18 cellular contexts compared by ENCODE assay signal in genomic region chr3:170372190-170372879, GRCh38. TPM values are rescaled to one million over a fixed set of nuclear protein-coding genes. Genes with fewer than 3 reads are reported as not detected.
DNase-seq lines count a peak whose midpoint lies in the region; ATAC-seq and TF ChIP-seq lines count a peak whose summit lies in the region.
"Had no signal": no experiment of that assay in that cellular context is flagged by ENCODE, and none has a peak within 500 bp of the region (broad histone marks: within the 10 kb centered on the region; RNA-seq: fewer than 3 reads in every experiment).

No MANE protein-coding gene starts in this region.

- no peaks in the 10 kb centered on the region for H3K9me3 ChIP-seq in Karpas-422 (ENCODE audit: low read length)
- peaks cover 0 to 12% of the 10 kb centered on the region in 2 donors for H3K9me3 ChIP-seq in neuronal stem cell (replicated peaks in 1 of 2; ENCODE audit: control insufficient read depth in 2 of 2, insufficient read depth in 1 of 2, low read depth in 1 of 2, low read length in 2 of 2)
- H3K9me3 ChIP-seq: Peyer's patch had no signal

- H3K4me1 ChIP-seq in Karpas-422 (ENCODE audit: low read length) (peaks cover 55% of the 10 kb centered on the region), neuronal stem cell (ENCODE audit: control insufficient read depth in 2 of 2, insufficient read depth in 1 of 2, low read depth in 1 of 2, low read length in 2 of 2) (no peaks in the 10 kb centered on the region)

- H3K4me1 Mint-ChIP-seq in nephron progenitor cell, result peaks cover 18% of the 10 kb centered on the region

- no peaks in the 10 kb centered on the region for H3K27me3 Mint-ChIP-seq in nephron progenitor cell (ENCODE audit: low read depth, poor library complexity)
- H3K27me3 Mint-ChIP-seq: activated T-helper 17 cell treated with anti-CD3 and anti-CD28 coated beads, Interleukin-2, amount 50 U/mL, for 72 hours; CD4-positive, CD25-positive, alpha-beta regulatory T cell had no signal

- H3K18ac ChIP-seq in neuronal stem cell (ENCODE audit: low read length), result no peak overlapping the region

- peaks cover 90% of the 10 kb centered on the region for H3K79me2 ChIP-seq in Karpas-422 (ENCODE audit: low read length)

- no peaks in the 10 kb centered on the region for H3K9me2 ChIP-seq in Karpas-422 (replicated peaks; ENCODE audit: insufficient read depth, low read length)

- H3K27me3 ChIP-seq in Karpas-422 (ENCODE audit: low read length) (no peaks in the 10 kb centered on the region), neuronal stem cell (ENCODE audit: control insufficient read depth in 3 of 3, insufficient read depth in 3 of 3, low read depth in 1 of 3, low read length in 3 of 3) (no peaks in the 10 kb centered on the region)
- H3K27me3 ChIP-seq: Peyer's patch had no signal

- DNase-seq in Karpas-422 (no peak), nephron progenitor cell (no peak), neuronal stem cell (ENCODE audit: low spot score) (no peak)
- DNase-seq: activated CD4-positive, alpha-beta T cell treated with anti-CD3 and anti-CD28 coated beads, Interleukin-2, amount 50 U/mL, for 1 hour; CD4-positive, CD25-positive, alpha-beta regulatory T cell; GDM1; head of caudate nucleus; NCI-H1930; Peyer's patch had no signal

- H3K79me1 ChIP-seq in neuronal stem cell (ENCODE audit: low read depth, low read length), result no peaks in the 10 kb centered on the region

- no CpG with 5 or more reads among the region's 2 CpGs for WGBS in neuronal stem cell (ENCODE audit: extremely low coverage in 2 of 2, insufficient read length in 2 of 2, insufficient replicate concordance in 1 of 2), 2 donors

- H4K91ac ChIP-seq in neuronal stem cell (ENCODE audit: low read depth, low read length, poor library complexity), result no peak overlapping the region

- H3K4me3 ChIP-seq in Karpas-422 (ENCODE audit: low read length), result no peak overlapping the region
- H3K4me3 ChIP-seq in neuronal stem cell (ENCODE audit: low read length in 2 of 2), result no peak overlapping the region
- H3K4me3 ChIP-seq: Peyer's patch, skin epidermis had no signal

- no peak overlapping the region for H4K8ac ChIP-seq in neuronal stem cell (ENCODE audit: low read depth, low read length)

- H3K23ac ChIP-seq in neuronal stem cell (ENCODE audit: low read depth, low read length, poor library complexity), result no peak overlapping the region

- H3K4me2 ChIP-seq in Karpas-422 (ENCODE audit: low read depth, low read length, poor library complexity, severe bottlenecking) (peak overlapping the region; percentile 35), neuronal stem cell (ENCODE audit: insufficient read depth, low read length, poor library complexity, severe bottlenecking) (no peak overlapping the region)

- H3K27ac ChIP-seq in Karpas-422 (ENCODE audit: low read length), result peak overlapping the region; percentile 48
- no peak overlapping the region for H3K27ac ChIP-seq in neuronal stem cell (replicated peaks; ENCODE audit: low read length)
- H3K27ac ChIP-seq: Peyer's patch had no signal

- no peak overlapping the region for H2BK5ac ChIP-seq in neuronal stem cell (ENCODE audit: low read length)

- H3K9ac ChIP-seq in Karpas-422 (ENCODE audit: low read length), result no peak overlapping the region
- H3K9ac ChIP-seq in neuronal stem cell (ENCODE audit: low read depth, low read length, poor library complexity), result no peak overlapping the region

- H3K36me3 ChIP-seq in Karpas-422 (ENCODE audit: insufficient read depth, low read length), result no peaks in the 10 kb centered on the region
- H3K36me3 ChIP-seq in neuronal stem cell (replicated peaks in 1 of 2; ENCODE audit: control insufficient read depth in 2 of 2, insufficient read depth in 2 of 2, low read length in 2 of 2), result peaks cover 0 to 61% of the 10 kb centered on the region in 2 donors

- H3K9me3 Mint-ChIP-seq in nephron progenitor cell, result peaks cover 10% of the 10 kb centered on the region
- H3K9me3 Mint-ChIP-seq: activated T-helper 17 cell treated with anti-CD3 and anti-CD28 coated beads, Interleukin-2, amount 50 U/mL, for 72 hours; CD4-positive, CD25-positive, alpha-beta regulatory T cell; neural crest cell had no signal

- no peak overlapping the region for H2BK120ac ChIP-seq in neuronal stem cell (ENCODE audit: low read depth, low read length)

- peaks cover 60% of the 10 kb centered on the region for H3K36me3 Mint-ChIP-seq in nephron progenitor cell (ENCODE audit: low read depth)

- peak overlapping the region; percentile 36 for H3K27ac Mint-ChIP-seq in nephron progenitor cell
- H3K27ac Mint-ChIP-seq: activated T-helper 17 cell treated with anti-CD3 and anti-CD28 coated beads, Interleukin-2, amount 50 U/mL, for 72 hours had no signal

- peaks cover 6% of the 10 kb centered on the region; the same call in 1 of the 2 replicates for H4K20me1 ChIP-seq in Karpas-422 (ENCODE audit: insufficient read depth, low read depth, low read length)

- no peak overlapping the region for H3K4ac ChIP-seq in neuronal stem cell (ENCODE audit: low read length)

- H3K14ac ChIP-seq in neuronal stem cell (ENCODE audit: low read length), result no peak overlapping the region

- no peak overlapping the region for H2BK15ac ChIP-seq in neuronal stem cell (ENCODE audit: low read length)

- no peak overlapping the region for H2AK5ac ChIP-seq in neuronal stem cell (ENCODE audit: low read depth, low read length)

- no peak overlapping the region for H3K4me3 Mint-ChIP-seq in nephron progenitor cell
- H3K4me3 Mint-ChIP-seq: activated T-helper 17 cell treated with anti-CD3 and anti-CD28 coated beads, Interleukin-2, amount 50 U/mL, for 72 hours; CD4-positive, CD25-positive, alpha-beta regulatory T cell; neural crest cell had no signal

- TF ChIP-seq CTCF in nephron progenitor cell (IDR thresholded peaks at IDR 0.05), result no peak

- ATAC-seq in GM18861 (IDR thresholded peaks at IDR 0.05; ENCODE audit: unreplicated experiment) (peak; percentile 61), SK-N-SH treated with all-trans-retinoic acid at 6 μM for 48 hours (peak; percentile 79), HG02970 (IDR thresholded peaks at IDR 0.05; ENCODE audit: low FRiP score, unreplicated experiment) (no peak), GM18519 (IDR thresholded peaks at IDR 0.05; ENCODE audit: low FRiP score, unreplicated experiment) (no peak)
- ATAC-seq: activated T-helper 17 cell treated with anti-CD3 and anti-CD28 coated beads, Interleukin-2, amount 50 U/mL, for 72 hours; left lobe of liver had no signal

- no peak overlapping the region for H2AFZ ChIP-seq in Karpas-422 (ENCODE audit: low read length)
- H2AFZ ChIP-seq in neuronal stem cell (ENCODE audit: low read length), result no peak overlapping the region

- no peak overlapping the region for H2BK12ac ChIP-seq in neuronal stem cell (ENCODE audit: low read length)

TF ChIP-seq in SK-N-SH treated with all-trans-retinoic acid at 6 μM for 48 hours, 23 proteins besides CTCF, POLR2A, EP300 and RAD21:
- 0 out of 2 replicates have a peak, but pooled peaks have one; percentile 9 for TF ChIP-seq TCF4 (CRISPR knock-in tag; IDR thresholded peaks at IDR 0.05; ENCODE audit: borderline replicate concordance)
- no peak for TF ChIP-seq ARNTL (CRISPR knock-in tag; IDR thresholded peaks at IDR 0.05; ENCODE audit: borderline replicate concordance, low read depth)

RNA-seq across cellular contexts. Expression of gene SKIL, which starts 14.8 kb away (rescaled TPM):
- total RNA-seq in Karpas-422 (2014; rRNA removed; shearing (Covaris generic); ENCODE audit: low replicate concordance), result 43.7 and 49.5 TPM in 2 replicates
- 4.5 TPM for polyA plus RNA-seq in neuronal stem cell (2013, experiment 1 of 2)
- polyA plus RNA-seq in neuronal stem cell (2013, experiment 2 of 2), result 5.5 TPM

RNA-seq across cellular contexts. Expression of gene CLDN11, which starts 46.3 kb away (rescaled TPM):
- total RNA-seq in Karpas-422 (2014; rRNA removed; shearing (Covaris generic); ENCODE audit: low replicate concordance), result not detected in 2 replicates
- polyA plus RNA-seq in neuronal stem cell (2013, experiment 1 of 2), result 1.4 TPM
- polyA plus RNA-seq in neuronal stem cell (2013, experiment 2 of 2), result 1.5 TPM
- total RNA-seq: activated T-helper 17 cell treated with anti-CD3 and anti-CD28 coated beads, Interleukin-2, amount 50 U/mL, for 72 hours; CD4-positive, CD25-positive, alpha-beta regulatory T cell; T-helper 2 cell treated with Interferon-gamma antibody and Interleukin-4, amounts not matched to agents 100 ng/mL and 5 ng/mL, for 36 hours had no signal
- polyA plus RNA-seq: CD4-positive, CD25-positive, alpha-beta regulatory T cell had no signal

Comparison
In these comparisons a context has a peak if more than half of its experiments do, and no peak if none do; other contexts are left out.
1. ATAC-seq: peak in GM18861 (single experiment) and SK-N-SH treated with all-trans-retinoic acid at 6 μM for 48 hours (single experiment); none in HG02970 (single experiment) and GM18519 (single experiment).